Comparison of ENCODE assay signal across 18 cellular contexts in the genomic region with DNA sequence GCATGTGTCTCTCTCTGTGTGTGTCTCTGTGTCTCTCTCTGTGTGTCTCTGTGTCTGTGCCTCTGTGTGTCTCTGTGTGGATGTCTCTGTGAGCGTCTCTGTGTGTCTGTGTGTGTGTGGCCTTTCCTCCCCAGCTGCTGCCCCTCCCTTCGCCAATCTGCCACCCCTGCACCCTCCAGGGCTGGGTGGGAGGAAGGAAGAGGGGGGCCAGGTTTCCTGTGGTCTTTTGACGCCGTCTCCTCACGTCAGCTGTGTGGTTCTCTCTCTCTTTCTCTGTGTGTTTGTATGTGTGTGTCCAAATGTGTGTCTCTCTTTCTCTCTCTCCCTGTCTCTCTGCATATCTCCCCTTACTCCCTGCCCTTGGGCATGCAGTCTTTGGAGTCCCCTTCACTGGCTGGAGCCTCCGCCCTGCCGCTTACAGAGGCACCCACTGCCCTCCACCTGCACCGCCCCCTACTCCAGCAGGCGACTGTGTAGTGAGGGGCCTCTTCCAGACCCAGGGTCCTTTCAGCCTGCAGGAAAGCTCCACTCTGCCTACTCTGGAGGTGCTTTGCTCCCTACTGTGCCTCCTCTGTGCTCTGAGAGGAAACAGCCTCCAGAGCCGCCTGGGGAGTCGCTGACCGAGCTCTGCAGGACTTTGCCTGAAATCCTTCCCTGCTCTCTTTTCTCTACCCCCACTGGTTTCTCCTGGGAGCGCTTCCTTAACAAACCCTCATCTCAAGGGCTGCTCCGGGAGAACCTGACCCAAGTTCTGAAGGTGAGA. TPM values are rescaled to one million over a fixed set of nuclear protein-coding genes. Genes with fewer than 3 reads are reported as not detected.
A peak's percentile ranks its signal among the peaks of the same experiment; 100 is the strongest.
DNase-seq lines count a peak whose midpoint lies in the region; ATAC-seq and TF ChIP-seq lines count a peak whose summit lies in the region.
"Had no signal": no experiment of that assay in that cellular context is flagged by ENCODE, and none has a peak within 500 bp of the region (broad histone marks: within the 10 kb centered on the region; RNA-seq: fewer than 3 reads in every experiment).

No MANE protein-coding gene starts in this region.

- POLR2A ChIA-PET in CD8-positive, alpha-beta T cell (lab: Charles Lee): no interaction called here
- POLR2A ChIA-PET in naive thymus-derived CD8-positive, alpha-beta T cell (lab: Charles Lee): no interaction called here

- no peak for TF ChIP-seq CTCF in CD8-positive, alpha-beta T cell (IDR thresholded peaks at IDR 0.05)
- no peak for TF ChIP-seq CTCF in GM13976 (IDR thresholded peaks at IDR 0.05; ENCODE audit: borderline replicate concordance, control extremely low read depth, extremely low read depth, insufficient read depth, missing control alignments)

- no peaks in the 10 kb centered on the region for H3K36me3 ChIP-seq in CD8-positive, alpha-beta T cell (ENCODE audit: insufficient read depth, low read length)
- H3K36me3 ChIP-seq in KOPT-K1 (ENCODE audit: insufficient read depth, low read length): no peaks in the 10 kb centered on the region
- H3K36me3 ChIP-seq: right atrium auricular region, tibial artery had no signal

- H3K4me3 ChIP-seq in CD8-positive, alpha-beta T cell (ENCODE audit: low read depth, low read length): no peak overlapping the region
- H3K4me3 ChIP-seq: dorsolateral prefrontal cortex, right atrium auricular region, tibial artery had no signal

- ATAC-seq in CD8-positive, alpha-beta T cell: peak; percentile 69
- ATAC-seq in activated T-helper 17 cell treated with anti-CD3 and anti-CD28 coated beads, Interleukin-2, amount 50 U/mL, for 72 hours (replicated peaks): peak; percentile 21
- ATAC-seq in naive thymus-derived CD8-positive, alpha-beta T cell: peak; percentile 56 to 85
- ATAC-seq: foreskin keratinocyte had no signal

- H3K27ac ChIP-seq in CD8-positive, alpha-beta T cell (ENCODE audit: low read depth, low read length): no peak overlapping the region
- peak overlapping the region; percentile 37 for H3K27ac ChIP-seq in KOPT-K1 (ENCODE audit: low read depth, low read length, poor library complexity, severe bottlenecking)
- H3K27ac ChIP-seq: dorsolateral prefrontal cortex, foreskin keratinocyte, KMS-11, right atrium auricular region, tibial artery had no signal

- H3K27me3 ChIP-seq in CD8-positive, alpha-beta T cell (ENCODE audit: insufficient read depth, low read length): no peaks in the 10 kb centered on the region
- H3K27me3 ChIP-seq: foreskin keratinocyte, right atrium auricular region had no signal

- H3K27ac Mint-ChIP-seq in CD8-positive, alpha-beta T cell: no peak overlapping the region
- no peak overlapping the region for H3K27ac Mint-ChIP-seq in activated T-helper 17 cell treated with anti-CD3 and anti-CD28 coated beads, Interleukin-2, amount 50 U/mL, for 72 hours
- H3K27ac Mint-ChIP-seq in naive thymus-derived CD8-positive, alpha-beta T cell: no peak overlapping the region
- H3K27ac Mint-ChIP-seq: nephron had no signal

- H3K4me1 ChIP-seq in CD8-positive, alpha-beta T cell (ENCODE audit: insufficient read depth, low read length): peaks cover 25% of the 10 kb centered on the region
- H3K4me1 ChIP-seq: foreskin keratinocyte, right atrium auricular region, tibial artery had no signal

- no peaks in the 10 kb centered on the region for H3K9me3 ChIP-seq in CD8-positive, alpha-beta T cell (ENCODE audit: low read length)
- H3K9me3 ChIP-seq in KOPT-K1 (ENCODE audit: insufficient read depth, low read length, poor library complexity, severe bottlenecking): no peaks in the 10 kb centered on the region
- H3K9me3 ChIP-seq: right atrium auricular region, tibial artery had no signal

- peaks cover 2% of the 10 kb centered on the region for H3K9me3 Mint-ChIP-seq in CD8-positive, alpha-beta T cell
- H3K9me3 Mint-ChIP-seq in activated T-helper 17 cell treated with anti-CD3 and anti-CD28 coated beads, Interleukin-2, amount 50 U/mL, for 72 hours: no peaks in the 10 kb centered on the region
- H3K9me3 Mint-ChIP-seq in naive thymus-derived CD8-positive, alpha-beta T cell: peaks cover 0 to 7% (median 2%) of the 10 kb centered on the region in 9 donors

- peaks cover 7% of the 10 kb centered on the region for H3K4me1 Mint-ChIP-seq in CD8-positive, alpha-beta T cell (ENCODE audit: low read depth)
- H3K4me1 Mint-ChIP-seq in activated T-helper 17 cell treated with anti-CD3 and anti-CD28 coated beads, Interleukin-2, amount 50 U/mL, for 72 hours: no peaks in the 10 kb centered on the region
- peaks cover 0 to 6% (median 3%) of the 10 kb centered on the region in 4 donors for H3K4me1 Mint-ChIP-seq in naive thymus-derived CD8-positive, alpha-beta T cell
- H3K4me1 Mint-ChIP-seq: nephron had no signal

- no peaks in the 10 kb centered on the region for H3K27me3 Mint-ChIP-seq in CD8-positive, alpha-beta T cell (ENCODE audit: low read depth)
- H3K27me3 Mint-ChIP-seq in activated T-helper 17 cell treated with anti-CD3 and anti-CD28 coated beads, Interleukin-2, amount 50 U/mL, for 72 hours: no peaks in the 10 kb centered on the region
- no peaks in the 10 kb centered on the region for H3K27me3 Mint-ChIP-seq in naive thymus-derived CD8-positive, alpha-beta T cell

- DNase-seq in CD8-positive, alpha-beta T cell: peak; percentile 12 to 64 (median 29)
- peak in 6 of 10 donors; percentile 5 to 39 (median 31) for DNase-seq in naive thymus-derived CD8-positive, alpha-beta T cell
- no peak for DNase-seq in COLO668 (lab: John Stamatoyannopoulos, UW; ENCODE audit: unreplicated experiment)
- DNase-seq in GM13976 (ENCODE audit: low spot score): no peak
- no peak for DNase-seq in cerebellar nuclear complex (lab: John Stamatoyannopoulos, UW)
- DNase-seq in erythroblast (lab: John Stamatoyannopoulos, UW): no peak
- DNase-seq: dorsolateral prefrontal cortex, foreskin keratinocyte, NCI-H187 treated with DMSO at 0.1 percent for 48 hours, NCI-H82, tibial artery had no signal

- intact Hi-C loops in CD8-positive, alpha-beta T cell (cut with DNase I, micrococcal nuclease): no loop called here

- TF ChIP-seq POLR2A in erythroblast (IDR thresholded peaks at IDR 0.05; ENCODE audit: low read length): no peak

- in situ Hi-C loops in GM13976 (cut with MboI; ENCODE audit: low sequenced_read_pairs, unreplicated experiment): no loop called here

- H3K4me3 Mint-ChIP-seq in CD8-positive, alpha-beta T cell: no peak overlapping the region
- no peak overlapping the region for H3K4me3 Mint-ChIP-seq in activated T-helper 17 cell treated with anti-CD3 and anti-CD28 coated beads, Interleukin-2, amount 50 U/mL, for 72 hours
- H3K4me3 Mint-ChIP-seq in naive thymus-derived CD8-positive, alpha-beta T cell: no peak overlapping the region
- H3K4me3 Mint-ChIP-seq: nephron had no signal

- H3K36me3 Mint-ChIP-seq in CD8-positive, alpha-beta T cell: no peaks in the 10 kb centered on the region
- H3K36me3 Mint-ChIP-seq in activated T-helper 17 cell treated with anti-CD3 and anti-CD28 coated beads, Interleukin-2, amount 50 U/mL, for 72 hours (ENCODE audit: low read depth): no peaks in the 10 kb centered on the region
- no peaks in the 10 kb centered on the region for H3K36me3 Mint-ChIP-seq in naive thymus-derived CD8-positive, alpha-beta T cell

- CTCF ChIA-PET in CD8-positive, alpha-beta T cell (lab: Charles Lee): no interaction called here

RNA-seq across cellular contexts. Expression of a gene that starts 44.2 kb away (rescaled TPM):
- not detected for total RNA-seq in CD8-positive, alpha-beta T cell
- not detected for total RNA-seq in activated T-helper 17 cell treated with anti-CD3 and anti-CD28 coated beads, Interleukin-2, amount 50 U/mL, for 72 hours
- total RNA-seq in naive thymus-derived CD8-positive, alpha-beta T cell: not detected
- not detected for polyA plus RNA-seq in naive thymus-derived CD8-positive, alpha-beta T cell
- total RNA-seq: foreskin keratinocyte, SK-MEL-5 had no signal
- polyA plus RNA-seq: foreskin keratinocyte, keratinocyte had no signal

Comparison
In these comparisons a context has a peak if more than half of its experiments do, and no peak if none do; other contexts are left out.
1. DNase-seq: peak in CD8-positive, alpha-beta T cell (7 of 7) and naive thymus-derived CD8-positive, alpha-beta T cell (6 of 10); none in COLO668 (single experiment), GM13976 (single experiment), cerebellar nuclear complex (0 of 2) and erythroblast (0 of 2).
2. Peak in every context shown above with its lines, with median percentiles within 50 percentile points of each other: ATAC-seq.